In the genomic region with DNA sequence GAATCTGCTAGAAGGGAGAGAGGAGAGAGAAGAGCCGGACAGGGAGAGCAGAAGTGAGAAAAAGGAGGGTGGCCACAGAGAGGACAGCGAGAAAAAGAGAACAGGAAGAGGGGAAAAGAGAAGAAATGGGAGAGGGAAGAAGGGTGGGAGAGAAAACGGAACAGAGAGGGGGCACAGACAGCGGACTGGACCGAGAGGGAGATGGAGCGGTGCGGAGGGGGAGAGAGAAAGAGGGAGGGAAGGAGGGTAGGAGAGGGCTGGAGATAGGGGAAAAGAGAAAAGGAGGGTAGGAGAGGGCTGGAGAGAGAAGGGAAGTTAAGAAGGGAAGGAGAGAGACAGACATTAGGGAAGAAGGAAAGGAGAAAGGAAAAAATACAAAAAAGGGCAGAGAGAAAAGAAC, we compare ENCODE assay signal across 23 cellular contexts. TPM values are rescaled to one million over a fixed set of nuclear protein-coding genes. Genes with fewer than 3 reads are reported as not detected.
DNase-seq lines count a peak whose midpoint lies in the region; ATAC-seq and TF ChIP-seq lines count a peak whose summit lies in the region.
"Had no signal": no experiment of that assay in that cellular context is flagged by ENCODE, and none has a peak within 500 bp of the region (broad histone marks: within the 10 kb centered on the region; RNA-seq: fewer than 3 reads in every experiment).

No MANE protein-coding gene starts in this region.

- H3K36me3 ChIP-seq in left lung, result peaks cover 0 to 7% of the 10 kb centered on the region in 2 donors
- H3K36me3 ChIP-seq: colonic mucosa had no signal

- H3K27ac ChIP-seq in dorsolateral prefrontal cortex, result peak overlapping the region in 50 of 59 donors; percentile 12 to 82 (median 62)
- H3K27ac ChIP-seq in left lung, result peak overlapping the region in 1 of 2 donors; percentile 74
- H3K27ac ChIP-seq: colonic mucosa, WERI-Rb-1 had no signal

- DNase-seq in CD1c-positive myeloid dendritic cell (ENCODE audit: extremely low spot score) (peak; percentile 20), MV-4-11 (lab: John Stamatoyannopoulos, UW) (peak; percentile 85), dorsolateral prefrontal cortex (no peak), progenitor cell of endocrine pancreas (ENCODE audit: low spot score, unreplicated experiment) (no peak), midbrain (lab: John Stamatoyannopoulos, UW) (no peak), NCI-H446 (lab: John Stamatoyannopoulos, UW) (no peak), left lung (no peak)
- DNase-seq: activated CD4-positive, alpha-beta T cell treated with anti-CD3 and anti-CD28 coated beads, Interleukin-2, amount 50 U/mL, for 4 hours; activated naive CD4-positive, alpha-beta T cell treated with Interleukin-2 at 50 U/mL for 16 hours; colonic mucosa; DND-41; KG1; NCI-H1092; NCI-H2171; NCI-H526 treated with DMSO at 0.1 percent for 48 hours; SHP77 treated with DMSO at 0.1 percent for 48 hours; T-helper 1 cell; trophoblast cell; WERI-Rb-1 had no signal

- TF ChIP-seq CTCF in dorsolateral prefrontal cortex (IDR thresholded peaks at IDR 0.05 in 54 of 56, conservative IDR thresholded peaks at IDR 0.05 in 2 of 56; ENCODE audit: low read depth in 1 of 56, partially characterized antibody in 56 of 56) (no peak), progenitor cell of endocrine pancreas (IDR thresholded peaks at IDR 0.05; ENCODE audit: unreplicated experiment) (no peak), left lung (IDR thresholded peaks at IDR 0.05) (no peak)

- H3K9me3 ChIP-seq in left lung, result no peaks in the 10 kb centered on the region
- H3K9me3 ChIP-seq: colonic mucosa had no signal

- peaks cover 9% of the 10 kb centered on the region for H3K4me1 Mint-ChIP-seq in progenitor cell of endocrine pancreas (ENCODE audit: low read depth)

- no peak for ATAC-seq in HG02981 (IDR thresholded peaks at IDR 0.05; ENCODE audit: unreplicated experiment)
- ATAC-seq in left lung, result no peak

- H3K27me3 ChIP-seq in dorsolateral prefrontal cortex (peaks cover 0 to 45% (median 5%) of the 10 kb centered on the region in 45 donors), left lung (peaks cover 0 to 9% of the 10 kb centered on the region in 2 donors)
- H3K27me3 ChIP-seq: colonic mucosa had no signal

- H3K9me3 Mint-ChIP-seq in progenitor cell of endocrine pancreas (ENCODE audit: low read depth), result peaks cover 3% of the 10 kb centered on the region

- H3K36me3 Mint-ChIP-seq in progenitor cell of endocrine pancreas (ENCODE audit: insufficient read depth), result peaks cover 16% of the 10 kb centered on the region

- H3K27me3 Mint-ChIP-seq in progenitor cell of endocrine pancreas, result peaks cover 58% of the 10 kb centered on the region

- H3K4me3 ChIP-seq in dorsolateral prefrontal cortex (peak overlapping the region in 22 of 59 donors; percentile 3 to 40 (median 24)), left lung (peak overlapping the region in 1 of 2 donors; percentile 26)
- H3K4me3 ChIP-seq: colonic mucosa had no signal

- peaks cover 0 to 31% of the 10 kb centered on the region in 2 donors for H3K4me1 ChIP-seq in left lung
- H3K4me1 ChIP-seq: colonic mucosa had no signal

- peak overlapping the region; percentile 55 for H3K27ac Mint-ChIP-seq in progenitor cell of endocrine pancreas

- intact Hi-C loops in dorsolateral prefrontal cortex (cut with DNase I) (no loop called here), left lung (cut with DNase I) (no loop called here)

- H3K4me3 Mint-ChIP-seq in progenitor cell of endocrine pancreas (ENCODE audit: low read depth), result no peak overlapping the region

RNA-seq across cellular contexts. Expression of gene GARIN5A, which starts 12.1 kb away (rescaled TPM):
- total RNA-seq in dorsolateral prefrontal cortex (10 to 100 TPM in 28 of 120 experiments, 1 to 10 TPM in 92; 3.2 to 14.9 (median 8.0) TPM), progenitor cell of endocrine pancreas (11.6 and 12.0 TPM in 2 replicates), left lung (1 to 10 TPM; 2.6 to 4.3 TPM)

RNA-seq across cellular contexts. Expression of gene EMC10, which starts 12.5 kb away (rescaled TPM):
- total RNA-seq in dorsolateral prefrontal cortex (100 to 1,000 TPM in 14 of 120 experiments, 10 to 100 TPM in 106; 54.6 to 147 (median 79.1) TPM), progenitor cell of endocrine pancreas (177 and 181 TPM in 2 replicates), left lung (100 to 1,000 TPM; 126 to 157 TPM)

RNA-seq across cellular contexts. Expression of gene JOSD2, which starts 22.2 kb away (rescaled TPM):
- 10 to 100 TPM; 24.9 to 75.5 (median 41.2) TPM for total RNA-seq in dorsolateral prefrontal cortex
- 12.1 and 13.1 TPM in 2 replicates for total RNA-seq in progenitor cell of endocrine pancreas
- 10 to 100 TPM; 44.1 to 52.0 TPM for total RNA-seq in left lung

RNA-seq across cellular contexts. Expression of gene ASPDH, which starts 24.9 kb away (rescaled TPM):
- 10 to 100 TPM; 16.5 to 62.5 (median 34.2) TPM for total RNA-seq in dorsolateral prefrontal cortex
- total RNA-seq in progenitor cell of endocrine pancreas, result not detected in 2 replicates
- total RNA-seq in left lung, result not detected
- total RNA-seq: colonic mucosa, endothelial cell of umbilical vein, OCI-LY7, renal cortical epithelial cell had no signal

RNA-seq across cellular contexts. Expression of gene MYBPC2, which starts 56.1 kb away (rescaled TPM):
- total RNA-seq in dorsolateral prefrontal cortex (1 to 10 TPM in 27 of 120 experiments, under 1 TPM in 68, not detected in 25; 0.11 to 3.3 (median 0.65) TPM), progenitor cell of endocrine pancreas (1.6 and 2.1 TPM in 2 replicates), left lung (under 1 TPM in 1 of 2 donors, not detected in 1; 0.16 TPM)
- total RNA-seq: colonic mucosa, endothelial cell of umbilical vein had no signal

Comparison
In these comparisons a context has a peak if more than half of its experiments do, and no peak if none do; other contexts are left out.
1. DNase-seq: peak in CD1c-positive myeloid dendritic cell (single experiment) and MV-4-11 (single experiment); none in dorsolateral prefrontal cortex (0 of 10), progenitor cell of endocrine pancreas (single experiment), midbrain (single experiment), NCI-H446 (0 of 2) and left lung (0 of 2).